ENCODE assay signal across 8 cellular contexts in genomic region chr3:66372681-66373350, GRCh38.
DNase-seq lines count a peak whose midpoint lies in the region; ATAC-seq and TF ChIP-seq lines count a peak whose summit lies in the region.

No MANE protein-coding gene starts in this region.

- H3K27me3 Mint-ChIP-seq in HFFc6 (ENCODE audit: insufficient read depth) (no peaks in the 10 kb centered on the region; the same call in none of the 2 replicates), WTC11 (ENCODE audit: low read depth) (no peaks in the 10 kb centered on the region)

- H3K27ac ChIP-seq in heart right ventricle (peak overlapping the region in 5 of 10 donors; percentile 37 to 77 (median 62)), gastroesophageal sphincter (no peak overlapping the region)

- intact Hi-C loops in heart right ventricle (cut with DNase I) = loop anchor here (1.0 to 5.0 kb wide), 3 partner anchors 96 kb away; no protein-coding TSS in a partner anchor

- H3K27ac Mint-ChIP-seq in HFFc6 (no peak overlapping the region), WTC11 (no peak overlapping the region)

- H3K9me3 Mint-ChIP-seq in HFFc6 = no peaks in the 10 kb centered on the region
- no peaks in the 10 kb centered on the region for H3K9me3 Mint-ChIP-seq in WTC11

- H3K36me3 Mint-ChIP-seq in HFFc6 (ENCODE audit: low read depth) (peaks cover under 1% of the 10 kb centered on the region; the same call in 1 of the 2 replicates), WTC11 (peaks cover 22% of the 10 kb centered on the region)

- ATAC-seq in WTC11 = peak; percentile 98
- ATAC-seq in heart right ventricle = peak; percentile 73 to 88 (median 84)
- ATAC-seq in GM19324 (IDR thresholded peaks at IDR 0.05; ENCODE audit: low FRiP score, unreplicated experiment) = no peak
- ATAC-seq in gastroesophageal sphincter = no peak
- ATAC-seq in HG03378 (IDR thresholded peaks at IDR 0.05; ENCODE audit: unreplicated experiment) = no peak

- peak; percentile 46 for TF ChIP-seq CTCF in BE2C (IDR thresholded peaks at IDR 0.05; ENCODE audit: low read depth, low read length)
- TF ChIP-seq CTCF in HFFc6 (IDR thresholded peaks at IDR 0.05) = peak; percentile 18; the same call in 1 of the 2 replicates
- TF ChIP-seq CTCF in WTC11 (IDR thresholded peaks at IDR 0.05) = no peak
- TF ChIP-seq CTCF in heart right ventricle (IDR thresholded peaks at IDR 0.05) = peak in 8 of 9 donors; percentile 36 to 74 (median 61)
- TF ChIP-seq CTCF in gastroesophageal sphincter (IDR thresholded peaks at IDR 0.05) = peak in 1 of 4 experiments; percentile 37

- H3K36me3 ChIP-seq in BE2C (no peaks in the 10 kb centered on the region), heart right ventricle (peaks cover 0 to 46% (median 0%) of the 10 kb centered on the region in 9 donors), gastroesophageal sphincter (peaks cover 0 to 69% of the 10 kb centered on the region in 2 donors)

- CTCF ChIA-PET in WTC11 (lab: Charles Lee) = interaction anchor here (0.6 to 5.3 kb wide), 16 partner anchors 10 to 486 kb away, joined by 3 to 54 read pairs (median 4); no protein-coding TSS in a partner anchor

- H3K9me3 ChIP-seq in BE2C (no peaks in the 10 kb centered on the region), heart right ventricle (no peaks in the 10 kb centered on the region), gastroesophageal sphincter (no peaks in the 10 kb centered on the region)

- POLR2A ChIA-PET in WTC11 (lab: Charles Lee) = no interaction called here

- peaks cover 13% of the 10 kb centered on the region for H3K4me1 Mint-ChIP-seq in HFFc6 (ENCODE audit: low read depth)
- H3K4me1 Mint-ChIP-seq in WTC11 = no peaks in the 10 kb centered on the region

- H3K4me3 Mint-ChIP-seq in HFFc6 (no peak overlapping the region), WTC11 (no peak overlapping the region)

- H3K4me3 ChIP-seq in BE2C (ENCODE audit: low read depth, low read length) (no peak overlapping the region), heart right ventricle (no peak overlapping the region), gastroesophageal sphincter (no peak overlapping the region)

- peak; percentile 56 for DNase-seq in BE2C
- DNase-seq in HFFc6 = no peak
- DNase-seq in WTC11 (ENCODE audit: low spot score) = peak; percentile 77
- DNase-seq in heart right ventricle = peak; percentile 59 to 63
- no peak for DNase-seq in NCI-H2171 treated with DMSO at 0.1 percent for 48 hours (lab: John Stamatoyannopoulos, UW)

- no peak for TF ChIP-seq POLR2A in gastroesophageal sphincter (IDR thresholded peaks at IDR 0.05)

- TF ChIP-seq EP300 in gastroesophageal sphincter (IDR thresholded peaks at IDR 0.05) = no peak

- H3K4me1 ChIP-seq in BE2C = no peaks in the 10 kb centered on the region; the same call in 1 of the 2 replicates
- peaks cover 0 to 46% (median 16%) of the 10 kb centered on the region in 9 donors for H3K4me1 ChIP-seq in heart right ventricle
- H3K4me1 ChIP-seq in gastroesophageal sphincter = peaks cover 0 to 15% (median 5%) of the 10 kb centered on the region in 3 donors

- H3K27me3 ChIP-seq in BE2C (no peaks in the 10 kb centered on the region), heart right ventricle (no peaks in the 10 kb centered on the region), gastroesophageal sphincter (no peaks in the 10 kb centered on the region)

- WGBS in heart right ventricle, 2 donors = 45 to 58% methylated on average over 18 of the region's 18 CpGs
- 62 to 65% methylated on average over 8 to 17 of the region's 18 CpGs for WGBS in gastroesophageal sphincter (ENCODE audit: low coverage in 1 of 2), 2 donors

TF ChIP-seq in WTC11, 78 proteins besides CTCF, POLR2A, EP300 and RAD21:
- no peak for TF ChIP-seq FOXP1 (CRISPR knock-in tag; IDR thresholded peaks at IDR 0.05; ENCODE audit: borderline replicate concordance)
- TF ChIP-seq, protein P1, sequence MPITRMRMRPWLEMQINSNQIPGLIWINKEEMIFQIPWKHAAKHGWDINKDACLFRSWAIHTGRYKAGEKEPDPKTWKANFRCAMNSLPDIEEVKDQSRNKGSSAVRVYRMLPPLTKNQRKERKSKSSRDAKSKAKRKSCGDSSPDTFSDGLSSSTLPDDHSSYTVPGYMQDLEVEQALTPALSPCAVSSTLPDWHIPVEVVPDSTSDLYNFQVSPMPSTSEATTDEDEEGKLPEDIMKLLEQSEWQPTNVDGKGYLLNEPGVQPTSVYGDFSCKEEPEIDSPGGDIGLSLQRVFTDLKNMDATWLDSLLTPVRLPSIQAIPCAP (CRISPR knock-in tag; IDR thresholded peaks at IDR 0.05) = no peak
- no peak for TF ChIP-seq GRHL2 (CRISPR knock-in tag; IDR thresholded peaks at IDR 0.05; ENCODE audit: insufficient replicate concordance, severe bottlenecking)
- TF ChIP-seq ATF2 (CRISPR knock-in tag; IDR thresholded peaks at IDR 0.05; ENCODE audit: borderline replicate concordance, low read depth) = no peak
TF ChIP-seq in WTC11: peak in this region for 0.

Comparison
In these comparisons a context has a peak if more than half of its experiments do, and no peak if none do; other contexts are left out.
1. DNase-seq: peak in BE2C (single experiment), WTC11 (single experiment) and heart right ventricle (2 of 2); none in HFFc6 (single experiment) and NCI-H2171 treated with DMSO at 0.1 percent for 48 hours (single experiment).
2. ATAC-seq: peak in WTC11 (single experiment) and heart right ventricle (8 of 8); none in GM19324 (single experiment), gastroesophageal sphincter (single experiment) and HG03378 (single experiment).